In the genomic region with DNA sequence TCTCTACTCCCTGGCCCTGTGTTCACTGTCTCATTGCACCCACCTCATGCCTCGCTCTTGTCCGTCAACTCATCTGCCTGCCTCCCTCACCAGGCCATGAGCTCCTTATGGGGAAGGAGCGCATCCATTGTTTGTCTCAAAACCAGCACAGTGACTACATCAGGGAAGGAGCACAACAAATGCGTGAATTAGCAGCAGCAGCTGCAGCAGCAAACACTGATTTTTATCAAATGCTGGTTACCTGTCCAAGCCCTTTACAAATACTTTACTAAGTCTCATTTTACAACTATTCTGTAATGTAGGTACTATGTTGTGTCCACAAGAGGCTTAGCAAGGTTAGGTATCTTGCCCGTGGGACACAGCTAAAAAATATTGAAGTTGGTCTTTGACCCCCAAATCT, we compare ENCODE assay signal across 24 cellular contexts.
"Had no signal": no experiment of that assay in that cellular context is flagged by ENCODE, and none has a peak within 500 bp of the region (broad histone marks: within the 10 kb centered on the region; RNA-seq: fewer than 3 reads in every experiment).

No MANE protein-coding gene starts in this region.

- H3K9me3 ChIP-seq: neutrophil, pancreas, prostate gland, right atrium auricular region, right lobe of liver, stomach, thoracic aorta, thyroid gland, tibial nerve, upper lobe of right lung, uterus had no signal

- H3K4me3 ChIP-seq: pancreas, prostate gland, right atrium auricular region, right lobe of liver, sigmoid colon, stomach, thoracic aorta, thyroid gland, tibial nerve, upper lobe of right lung, uterus had no signal

- H3K27me3 ChIP-seq: neutrophil, pancreas, right atrium auricular region, right lobe of liver, sigmoid colon, stomach, thyroid gland, tibial nerve, upper lobe of right lung, uterus had no signal

- H3K27ac ChIP-seq: neutrophil, pancreas, prostate gland, right atrium auricular region, right lobe of liver, sigmoid colon, stomach, thoracic aorta, thyroid gland, tibial nerve, upper lobe of right lung, uterus had no signal

- ATAC-seq: naive thymus-derived CD8-positive, alpha-beta T cell; pancreas; stimulated activated effector memory CD8-positive, alpha-beta T cell treated with anti-CD3 and anti-CD28 coated beads, Interleukin-12 subunit alpha, Interleukin-12 subunit beta, amount 100 ng/mL, for 72 hours; stimulated activated naive B cell treated with anti-CD40 and anti-IgM and Interleukin-4, amounts not matched to agents 10 μg/mL and 1 μg/mL and 100 μg/mL, for 72 hours; upper lobe of right lung had no signal

- DNase-seq: naive thymus-derived CD8-positive, alpha-beta T cell; nephron progenitor cell; nucleus accumbens; pancreas; retina; sigmoid colon; small intestine; stimulated activated CD4-positive, alpha-beta T cell treated with anti-CD3 and anti-CD28 coated beads, Interleukin-15, amount 100 ng/mL, for 24 hours; stimulated activated CD4-positive, alpha-beta T cell treated with anti-CD3 and anti-CD28 coated beads, Interleukin-2, amount 100 ng/mL, for 24 hours; stimulated activated CD4-positive, alpha-beta T cell treated with anti-CD3 and anti-CD28 coated beads, Interleukin-2, amount 100 ng/mL, for 48 hours; stimulated activated CD4-positive, alpha-beta T cell treated with anti-CD3 and anti-CD28 coated beads, Interleukin-4, amount 100 ng/mL, for 24 hours; stimulated activated naive B cell treated with anti-CD40 and anti-IgM and Interleukin-4, amounts not matched to agents 10 μg/mL and 1 μg/mL and 100 μg/mL, for 72 hours; stimulated activated naive CD4-positive, alpha-beta T cell treated with Interleukin-2 at 50 U/mL for 16 hours; stomach; thyroid gland; upper lobe of right lung; uterus had no signal

- FAIRE-seq: pancreas, small intestine had no signal

- H3K36me3 ChIP-seq: neutrophil, pancreas, prostate gland, right atrium auricular region, right lobe of liver, sigmoid colon, stomach, thoracic aorta, thyroid gland, tibial nerve, upper lobe of right lung, uterus had no signal

- H3K4me1 ChIP-seq: right atrium auricular region, right lobe of liver, upper lobe of right lung, uterus had no signal
